1 cellular context compared by ENCODE assay signal in genomic region chr18:48943736-48944527, GRCh38.
TF ChIP-seq lines count a peak whose summit lies in the region.

No MANE protein-coding gene starts in this region.

TF ChIP-seq in GM23338, 12 proteins besides CTCF, POLR2A, EP300 and RAD21 (continued from another document):
- TF ChIP-seq, protein P1, sequence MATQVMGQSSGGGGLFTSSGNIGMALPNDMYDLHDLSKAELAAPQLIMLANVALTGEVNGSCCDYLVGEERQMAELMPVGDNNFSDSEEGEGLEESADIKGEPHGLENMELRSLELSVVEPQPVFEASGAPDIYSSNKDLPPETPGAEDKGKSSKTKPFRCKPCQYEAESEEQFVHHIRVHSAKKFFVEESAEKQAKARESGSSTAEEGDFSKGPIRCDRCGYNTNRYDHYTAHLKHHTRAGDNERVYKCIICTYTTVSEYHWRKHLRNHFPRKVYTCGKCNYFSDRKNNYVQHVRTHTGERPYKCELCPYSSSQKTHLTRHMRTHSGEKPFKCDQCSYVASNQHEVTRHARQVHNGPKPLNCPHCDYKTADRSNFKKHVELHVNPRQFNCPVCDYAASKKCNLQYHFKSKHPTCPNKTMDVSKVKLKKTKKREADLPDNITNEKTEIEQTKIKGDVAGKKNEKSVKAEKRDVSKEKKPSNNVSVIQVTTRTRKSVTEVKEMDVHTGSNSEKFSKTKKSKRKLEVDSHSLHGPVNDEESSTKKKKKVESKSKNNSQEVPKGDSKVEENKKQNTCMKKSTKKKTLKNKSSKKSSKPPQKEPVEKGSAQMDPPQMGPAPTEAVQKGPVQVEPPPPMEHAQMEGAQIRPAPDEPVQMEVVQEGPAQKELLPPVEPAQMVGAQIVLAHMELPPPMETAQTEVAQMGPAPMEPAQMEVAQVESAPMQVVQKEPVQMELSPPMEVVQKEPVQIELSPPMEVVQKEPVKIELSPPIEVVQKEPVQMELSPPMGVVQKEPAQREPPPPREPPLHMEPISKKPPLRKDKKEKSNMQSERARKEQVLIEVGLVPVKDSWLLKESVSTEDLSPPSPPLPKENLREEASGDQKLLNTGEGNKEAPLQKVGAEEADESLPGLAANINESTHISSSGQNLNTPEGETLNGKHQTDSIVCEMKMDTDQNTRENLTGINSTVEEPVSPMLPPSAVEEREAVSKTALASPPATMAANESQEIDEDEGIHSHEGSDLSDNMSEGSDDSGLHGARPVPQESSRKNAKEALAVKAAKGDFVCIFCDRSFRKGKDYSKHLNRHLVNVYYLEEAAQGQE (IDR thresholded peaks at IDR 0.05; ENCODE audit: unreplicated experiment), result no peak
- TF ChIP-seq CREB1 (CRISPR knock-in tag; IDR thresholded peaks at IDR 0.05; ENCODE audit: low read depth) (no peak), EZH2phosphoT487 (IDR thresholded peaks at IDR 0.05; ENCODE audit: unreplicated experiment) (no peak), ZNF114 (CRISPR knock-in tag; IDR thresholded peaks at IDR 0.05) (no peak)
